ENCODE assay signal across 14 cellular contexts in the genomic region with DNA sequence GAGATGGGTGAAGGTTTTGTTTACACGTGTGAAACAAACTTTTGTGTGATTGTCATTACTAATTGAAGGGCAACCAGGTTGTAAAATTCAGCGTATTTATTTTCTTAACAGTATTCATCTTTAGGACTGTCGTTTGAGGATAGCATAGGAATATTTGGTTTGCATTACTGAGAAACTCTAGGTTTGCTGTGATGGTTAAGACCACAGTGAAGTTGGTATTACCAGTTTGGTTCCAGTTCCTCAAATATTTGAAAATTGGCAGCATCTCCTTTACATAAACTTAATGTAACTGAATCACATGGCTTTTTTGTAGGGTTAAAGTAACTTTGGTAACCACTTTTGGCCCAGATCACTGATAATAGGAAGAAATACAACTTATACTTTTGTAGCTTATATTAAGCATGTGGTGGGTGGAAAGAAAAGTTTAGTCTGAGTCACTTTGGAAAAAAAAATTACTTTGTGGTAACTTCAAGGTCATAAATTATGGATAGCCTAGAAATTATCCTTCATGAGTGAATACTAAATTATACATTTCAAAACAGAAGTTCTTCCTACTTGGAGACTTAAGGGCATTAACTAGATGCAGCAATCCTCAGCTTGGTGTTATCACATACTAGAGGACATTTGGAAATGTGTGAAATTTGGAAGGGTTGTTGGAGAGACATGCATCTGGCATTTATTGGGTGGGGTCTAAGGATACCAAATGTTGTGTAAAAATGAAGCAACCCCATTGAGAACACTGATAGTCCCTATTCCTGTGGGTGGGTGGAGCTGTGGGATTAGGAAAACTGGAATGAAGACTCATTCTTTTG. TPM values are rescaled to one million over a fixed set of nuclear protein-coding genes. Genes with fewer than 3 reads are reported as not detected.
DNase-seq lines count a peak whose midpoint lies in the region; ATAC-seq and TF ChIP-seq lines count a peak whose summit lies in the region.
"Had no signal": no experiment of that assay in that cellular context is flagged by ENCODE, and none has a peak within 500 bp of the region (broad histone marks: within the 10 kb centered on the region; RNA-seq: fewer than 3 reads in every experiment).

No MANE protein-coding gene starts in this region.

- peaks cover 8% of the 10 kb centered on the region for H3K79me2 ChIP-seq in fibroblast of lung (ENCODE audit: control insufficient read depth, insufficient read depth, low read length)
- H3K79me2 ChIP-seq: parathyroid adenoma had no signal

- no peaks in the 10 kb centered on the region for H3K27me3 ChIP-seq in fibroblast of lung (ENCODE audit: control insufficient read depth, insufficient read depth, low read length)
- no peaks in the 10 kb centered on the region for H3K27me3 ChIP-seq in gastrocnemius medialis
- no peaks in the 10 kb centered on the region for H3K27me3 ChIP-seq in foreskin keratinocyte

- no peak overlapping the region for H3K27ac Mint-ChIP-seq in progenitor cell of endocrine pancreas
- H3K27ac Mint-ChIP-seq: activated T-helper 2 cell treated with anti-CD3 and anti-CD28 coated beads, Interferon-gamma antibody, Interleukin-2, Interleukin-4, amounts not matched to agents 10 μg/mL and 5 μg/mL and 100 μg/mL, durations not matched to agents 14 hours and 24 hours and 36 hours had no signal

- TF ChIP-seq CTCF in fibroblast of lung (conservative IDR thresholded peaks at IDR 0.05 in 1 of 2, IDR thresholded peaks at IDR 0.05 in 1 of 2; ENCODE audit: low read depth in 1 of 2, low read length in 2 of 2): no peak
- no peak for TF ChIP-seq CTCF in gastrocnemius medialis (IDR thresholded peaks at IDR 0.05 in 4 of 5, conservative IDR thresholded peaks at IDR 0.05 in 1 of 5)
- TF ChIP-seq CTCF in progenitor cell of endocrine pancreas (IDR thresholded peaks at IDR 0.05; ENCODE audit: unreplicated experiment): no peak
- no peak for TF ChIP-seq CTCF in foreskin keratinocyte (conservative IDR thresholded peaks at IDR 0.05)

- H3K36me3 ChIP-seq in fibroblast of lung (ENCODE audit: control insufficient read depth, insufficient read depth, low read length) (peaks cover 4% of the 10 kb centered on the region), gastrocnemius medialis (peaks cover 0 to 39% of the 10 kb centered on the region in 2 donors)

- H3K4me2 ChIP-seq in fibroblast of lung (ENCODE audit: extremely low read depth, insufficient read depth, low read length): no peak overlapping the region

- no peaks in the 10 kb centered on the region for H4K20me1 ChIP-seq in fibroblast of lung (ENCODE audit: control insufficient read depth, extremely low read depth, insufficient read depth, low read length)

- H3K9me3 ChIP-seq in fibroblast of lung (ENCODE audit: control insufficient read depth, insufficient read depth, low read depth, low read length) (no peaks in the 10 kb centered on the region), gastrocnemius medialis (no peaks in the 10 kb centered on the region)

- ATAC-seq in gastrocnemius medialis (peak; percentile 65 to 72), GM19463 (IDR thresholded peaks at IDR 0.05; ENCODE audit: unreplicated experiment) (no peak), foreskin keratinocyte (no peak)

- H3K4me1 Mint-ChIP-seq in progenitor cell of endocrine pancreas (ENCODE audit: low read depth): no peaks in the 10 kb centered on the region

- peaks cover 36% of the 10 kb centered on the region for H3K36me3 Mint-ChIP-seq in progenitor cell of endocrine pancreas (ENCODE audit: insufficient read depth)

- H3K27ac ChIP-seq in fibroblast of lung (ENCODE audit: insufficient read depth, low read length): no peak overlapping the region
- no peak overlapping the region for H3K27ac ChIP-seq in gastrocnemius medialis
- no peak overlapping the region for H3K27ac ChIP-seq in foreskin keratinocyte
- H3K27ac ChIP-seq: parathyroid adenoma had no signal

- no peak overlapping the region for H3K9ac ChIP-seq in fibroblast of lung (ENCODE audit: insufficient read depth, low read length)
- H3K9ac ChIP-seq: parathyroid adenoma had no signal

- in situ Hi-C loops in gastrocnemius medialis (cut with MboI; ENCODE audit: low sequenced_read_pairs in 4 of 4): no loop called here

- intact Hi-C loops in gastrocnemius medialis (cut with DNase I; ENCODE audit: low total_unique reads): no loop called here

- H3K4me3 ChIP-seq in fibroblast of lung (replicated peaks in 1 of 4; ENCODE audit: control extremely low read depth in 1 of 4, insufficient read depth in 1 of 4, low read depth in 3 of 4, low read length in 4 of 4): no peak overlapping the region
- H3K4me3 ChIP-seq in gastrocnemius medialis: no peak overlapping the region

- H3K4me1 ChIP-seq in fibroblast of lung (ENCODE audit: control insufficient read depth, extremely low read depth, insufficient read depth, low read length): peaks cover 2% of the 10 kb centered on the region
- peaks cover 0 to 9% of the 10 kb centered on the region in 2 donors for H3K4me1 ChIP-seq in gastrocnemius medialis
- no peaks in the 10 kb centered on the region for H3K4me1 ChIP-seq in foreskin keratinocyte
- H3K4me1 ChIP-seq: parathyroid adenoma had no signal

- DNase-seq in EL (peak; percentile 48), LHCN-M2 (ENCODE audit: low read depth) (peak; percentile 33), fibroblast of lung (ENCODE audit: low read depth in 2 of 2) (peak; percentile 49 to 91), gastrocnemius medialis (peak in 1 of 2 donors; percentile 25), progenitor cell of endocrine pancreas (ENCODE audit: low spot score, unreplicated experiment) (no peak), foreskin keratinocyte (no peak)
- DNase-seq: activated CD4-positive, CD25-positive, alpha-beta regulatory T cell; foreskin melanocyte; NCI-H1048; NCI-H526; stimulated activated naive CD4-positive, alpha-beta T cell treated with Interleukin-2 at 50 U/mL for 16 hours had no signal

- no peak overlapping the region for H3K4me3 Mint-ChIP-seq in progenitor cell of endocrine pancreas (ENCODE audit: low read depth)

- no peak for TF ChIP-seq POLR2A in gastrocnemius medialis (IDR thresholded peaks at IDR 0.05)

- H3K9me3 Mint-ChIP-seq in progenitor cell of endocrine pancreas (ENCODE audit: low read depth): no peaks in the 10 kb centered on the region

- no peak overlapping the region for H2AFZ ChIP-seq in fibroblast of lung (ENCODE audit: low read length)
- H2AFZ ChIP-seq: parathyroid adenoma had no signal

- no peaks in the 10 kb centered on the region for H3K27me3 Mint-ChIP-seq in progenitor cell of endocrine pancreas

RNA-seq across cellular contexts. Expression of a gene that starts 33.9 kb away (rescaled TPM):
- total RNA-seq in LHCN-M2 (2014; rRNA removed) (203 and 204 TPM in 2 replicates), fibroblast of lung (110 and 132 TPM in 2 replicates), gastrocnemius medialis (100 to 1,000 TPM in 3 of 4 donors, 10 to 100 TPM in 1; 80.5 to 114 (median 108) TPM), progenitor cell of endocrine pancreas (220 and 226 TPM in 2 replicates), foreskin keratinocyte (270 and 295 TPM in 2 replicates)
- 133 TPM for polyA plus RNA-seq in LHCN-M2 (2012)
- polyA plus RNA-seq in fibroblast of lung (68.2 and 89.9 TPM in 2 replicates), foreskin keratinocyte (74.1 and 96.7 TPM in 2 replicates)
- polyA plus RNA-seq in fibroblast of lung (2012): 117 and 143 TPM in 2 replicates
- 100.0 and 206 TPM in 2 replicates for polyA minus RNA-seq in fibroblast of lung (ENCODE audit: low replicate concordance)

RNA-seq across cellular contexts. Expression of a gene that starts 47.2 kb away (rescaled TPM):
- total RNA-seq in LHCN-M2 (2014; rRNA removed): 86.4 and 119 TPM in 2 replicates
- polyA plus RNA-seq in LHCN-M2 (2012): 415 TPM
- 48.5 and 59.9 TPM in 2 replicates for total RNA-seq in fibroblast of lung
- polyA plus RNA-seq in fibroblast of lung: 245 and 375 TPM in 2 replicates
- polyA plus RNA-seq in fibroblast of lung (2012): 286 and 292 TPM in 2 replicates
- 169 and 197 TPM in 2 replicates for polyA minus RNA-seq in fibroblast of lung (ENCODE audit: low replicate concordance)
- total RNA-seq in gastrocnemius medialis: 10 to 100 TPM; 31.4 to 71.6 (median 55.3) TPM
- 93.8 and 108 TPM in 2 replicates for total RNA-seq in progenitor cell of endocrine pancreas
- total RNA-seq in foreskin keratinocyte: 175 and 202 TPM in 2 replicates
- polyA plus RNA-seq in foreskin keratinocyte: 352 and 359 TPM in 2 replicates

Comparison
In these comparisons a context has a peak if more than half of its experiments do, and no peak if none do; other contexts are left out.
1. DNase-seq: peak in EL (single experiment), LHCN-M2 (single experiment) and fibroblast of lung (2 of 2); none in progenitor cell of endocrine pancreas (single experiment) and foreskin keratinocyte (0 of 2).
2. ATAC-seq: peak in gastrocnemius medialis (2 of 2); none in GM19463 (single experiment) and foreskin keratinocyte (single experiment).